Comparison of ENCODE assay signal across 1 cellular context in the genomic region with DNA sequence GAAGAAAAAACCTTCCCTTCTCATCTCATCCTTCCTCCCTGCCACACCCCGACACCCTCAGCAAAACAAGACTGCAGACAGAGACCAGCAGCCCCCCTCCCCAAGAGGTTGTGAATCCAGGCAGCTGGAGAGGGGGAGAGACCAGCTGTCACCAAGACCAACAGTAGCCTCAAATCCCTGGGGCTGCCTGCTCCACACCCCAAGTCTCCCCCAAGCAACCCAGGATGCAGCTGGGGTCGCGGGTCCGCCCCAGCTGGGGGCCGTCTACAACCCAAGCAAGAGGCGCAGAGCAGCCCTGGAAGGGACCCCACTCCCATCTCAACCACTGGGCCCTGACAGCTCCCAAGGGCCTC.
TF ChIP-seq lines count a peak whose summit lies in the region.

No MANE protein-coding gene starts in this region.

TF ChIP-seq in K562, 482 proteins besides CTCF, POLR2A, EP300 and RAD21 (continued from another document):
- TF ChIP-seq, protein P1, sequence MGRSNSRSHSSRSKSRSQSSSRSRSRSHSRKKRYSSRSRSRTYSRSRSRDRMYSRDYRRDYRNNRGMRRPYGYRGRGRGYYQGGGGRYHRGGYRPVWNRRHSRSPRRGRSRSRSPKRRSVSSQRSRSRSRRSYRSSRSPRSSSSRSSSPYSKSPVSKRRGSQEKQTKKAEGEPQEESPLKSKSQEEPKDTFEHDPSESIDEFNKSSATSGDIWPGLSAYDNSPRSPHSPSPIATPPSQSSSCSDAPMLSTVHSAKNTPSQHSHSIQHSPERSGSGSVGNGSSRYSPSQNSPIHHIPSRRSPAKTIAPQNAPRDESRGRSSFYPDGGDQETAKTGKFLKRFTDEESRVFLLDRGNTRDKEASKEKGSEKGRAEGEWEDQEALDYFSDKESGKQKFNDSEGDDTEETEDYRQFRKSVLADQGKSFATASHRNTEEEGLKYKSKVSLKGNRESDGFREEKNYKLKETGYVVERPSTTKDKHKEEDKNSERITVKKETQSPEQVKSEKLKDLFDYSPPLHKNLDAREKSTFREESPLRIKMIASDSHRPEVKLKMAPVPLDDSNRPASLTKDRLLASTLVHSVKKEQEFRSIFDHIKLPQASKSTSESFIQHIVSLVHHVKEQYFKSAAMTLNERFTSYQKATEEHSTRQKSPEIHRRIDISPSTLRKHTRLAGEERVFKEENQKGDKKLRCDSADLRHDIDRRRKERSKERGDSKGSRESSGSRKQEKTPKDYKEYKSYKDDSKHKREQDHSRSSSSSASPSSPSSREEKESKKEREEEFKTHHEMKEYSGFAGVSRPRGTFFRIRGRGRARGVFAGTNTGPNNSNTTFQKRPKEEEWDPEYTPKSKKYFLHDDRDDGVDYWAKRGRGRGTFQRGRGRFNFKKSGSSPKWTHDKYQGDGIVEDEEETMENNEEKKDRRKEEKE (IDR thresholded peaks at IDR 0.05; ENCODE audit: borderline replicate concordance in 1 of 2, control insufficient read depth in 1 of 2, low read depth in 2 of 2, low read length in 1 of 2) = no peak
- TF ChIP-seq TAF15 (IDR thresholded peaks at IDR 0.05; ENCODE audit: low read depth, low read length) (no peak), ZNF263 (CRISPR knock-in tag; IDR thresholded peaks at IDR 0.05; ENCODE audit: borderline replicate concordance) (peak; percentile 52; the same call in 1 of the 2 replicates), ZNF354B (CRISPR knock-in tag; IDR thresholded peaks at IDR 0.05) (no peak), ZNF143 (CRISPR knock-in tag; IDR thresholded peaks at IDR 0.05) (no peak), PHF8 (IDR thresholded peaks at IDR 0.05; ENCODE audit: borderline replicate concordance, low read length) (no peak), ZNF41 (CRISPR knock-in tag; conservative IDR thresholded peaks at IDR 0.05) (no peak), MEF2D (tag; conservative IDR thresholded peaks at IDR 0.05; ENCODE audit: low read depth) (no peak), KHSRP (IDR thresholded peaks at IDR 0.05) (no peak), NFXL1 (CRISPR knock-in tag; IDR thresholded peaks at IDR 0.05) (no peak), GATAD2B (IDR thresholded peaks at IDR 0.05; ENCODE audit: borderline replicate concordance) (no peak), EGR1 (conservative IDR thresholded peaks at IDR 0.05) (no peak), MCM5 (IDR thresholded peaks at IDR 0.05; ENCODE audit: low read depth) (no peak), ZNF75A (CRISPR knock-in tag; IDR thresholded peaks at IDR 0.05) (no peak), SAP30 (IDR thresholded peaks at IDR 0.05; ENCODE audit: borderline replicate concordance, insufficient read depth, low read depth, low read length, poor library complexity, severe bottlenecking) (peak; percentile 28), BCL6 (CRISPR knock-in tag; IDR thresholded peaks at IDR 0.05) (no peak), ZNF561 (CRISPR knock-in tag; conservative IDR thresholded peaks at IDR 0.05) (no peak), ZNF57 (CRISPR knock-in tag; IDR thresholded peaks at IDR 0.05) (no peak), MYC (IDR thresholded peaks at IDR 0.05; ENCODE audit: low read depth, low read length) (no peak), MYC (CRISPR knock-in tag; IDR thresholded peaks at IDR 0.05; ENCODE audit: borderline replicate concordance, low read depth) (peak; percentile 74; the same call in 1 of the 2 replicates), SETDB1 (IDR thresholded peaks at IDR 0.05; ENCODE audit: low read length) (no peak), NCOA2 (IDR thresholded peaks at IDR 0.05; ENCODE audit: partially characterized antibody in 2 of 2) (no peak), ZEB2 (IDR thresholded peaks at IDR 0.05) (no peak), ZNF436 (CRISPR knock-in tag; IDR thresholded peaks at IDR 0.05) (no peak), ZNF589 (CRISPR knock-in tag; IDR thresholded peaks at IDR 0.05; ENCODE audit: low read depth) (0 out of 2 replicates have a peak, but pooled peaks have one; percentile 2)
- TF ChIP-seq, protein P2, sequence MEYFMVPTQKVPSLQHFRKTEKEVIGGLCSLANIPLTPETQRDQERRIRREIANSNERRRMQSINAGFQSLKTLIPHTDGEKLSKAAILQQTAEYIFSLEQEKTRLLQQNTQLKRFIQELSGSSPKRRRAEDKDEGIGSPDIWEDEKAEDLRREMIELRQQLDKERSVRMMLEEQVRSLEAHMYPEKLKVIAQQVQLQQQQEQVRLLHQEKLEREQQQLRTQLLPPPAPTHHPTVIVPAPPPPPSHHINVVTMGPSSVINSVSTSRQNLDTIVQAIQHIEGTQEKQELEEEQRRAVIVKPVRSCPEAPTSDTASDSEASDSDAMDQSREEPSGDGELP (CRISPR knock-in tag; IDR thresholded peaks at IDR 0.05; ENCODE audit: borderline replicate concordance) = peak; percentile 59; the same call in 1 of the 2 replicates
- TF ChIP-seq, protein P3, sequence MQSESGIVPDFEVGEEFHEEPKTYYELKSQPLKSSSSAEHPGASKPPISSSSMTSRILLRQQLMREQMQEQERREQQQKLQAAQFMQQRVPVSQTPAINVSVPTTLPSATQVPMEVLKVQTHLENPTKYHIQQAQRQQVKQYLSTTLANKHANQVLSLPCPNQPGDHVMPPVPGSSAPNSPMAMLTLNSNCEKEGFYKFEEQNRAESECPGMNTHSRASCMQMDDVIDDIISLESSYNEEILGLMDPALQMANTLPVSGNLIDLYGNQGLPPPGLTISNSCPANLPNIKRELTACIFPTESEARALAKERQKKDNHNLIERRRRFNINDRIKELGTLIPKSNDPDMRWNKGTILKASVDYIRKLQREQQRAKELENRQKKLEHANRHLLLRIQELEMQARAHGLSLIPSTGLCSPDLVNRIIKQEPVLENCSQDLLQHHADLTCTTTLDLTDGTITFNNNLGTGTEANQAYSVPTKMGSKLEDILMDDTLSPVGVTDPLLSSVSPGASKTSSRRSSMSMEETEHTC (IDR thresholded peaks at IDR 0.05) = no peak
- TF ChIP-seq, protein P4, sequence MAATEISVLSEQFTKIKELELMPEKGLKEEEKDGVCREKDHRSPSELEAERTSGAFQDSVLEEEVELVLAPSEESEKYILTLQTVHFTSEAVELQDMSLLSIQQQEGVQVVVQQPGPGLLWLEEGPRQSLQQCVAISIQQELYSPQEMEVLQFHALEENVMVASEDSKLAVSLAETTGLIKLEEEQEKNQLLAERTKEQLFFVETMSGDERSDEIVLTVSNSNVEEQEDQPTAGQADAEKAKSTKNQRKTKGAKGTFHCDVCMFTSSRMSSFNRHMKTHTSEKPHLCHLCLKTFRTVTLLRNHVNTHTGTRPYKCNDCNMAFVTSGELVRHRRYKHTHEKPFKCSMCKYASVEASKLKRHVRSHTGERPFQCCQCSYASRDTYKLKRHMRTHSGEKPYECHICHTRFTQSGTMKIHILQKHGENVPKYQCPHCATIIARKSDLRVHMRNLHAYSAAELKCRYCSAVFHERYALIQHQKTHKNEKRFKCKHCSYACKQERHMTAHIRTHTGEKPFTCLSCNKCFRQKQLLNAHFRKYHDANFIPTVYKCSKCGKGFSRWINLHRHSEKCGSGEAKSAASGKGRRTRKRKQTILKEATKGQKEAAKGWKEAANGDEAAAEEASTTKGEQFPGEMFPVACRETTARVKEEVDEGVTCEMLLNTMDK (IDR thresholded peaks at IDR 0.05; ENCODE audit: borderline replicate concordance, insufficient read depth, low read depth, low read length, poor library complexity, severe bottlenecking) = no peak
- TF ChIP-seq, protein P5, sequence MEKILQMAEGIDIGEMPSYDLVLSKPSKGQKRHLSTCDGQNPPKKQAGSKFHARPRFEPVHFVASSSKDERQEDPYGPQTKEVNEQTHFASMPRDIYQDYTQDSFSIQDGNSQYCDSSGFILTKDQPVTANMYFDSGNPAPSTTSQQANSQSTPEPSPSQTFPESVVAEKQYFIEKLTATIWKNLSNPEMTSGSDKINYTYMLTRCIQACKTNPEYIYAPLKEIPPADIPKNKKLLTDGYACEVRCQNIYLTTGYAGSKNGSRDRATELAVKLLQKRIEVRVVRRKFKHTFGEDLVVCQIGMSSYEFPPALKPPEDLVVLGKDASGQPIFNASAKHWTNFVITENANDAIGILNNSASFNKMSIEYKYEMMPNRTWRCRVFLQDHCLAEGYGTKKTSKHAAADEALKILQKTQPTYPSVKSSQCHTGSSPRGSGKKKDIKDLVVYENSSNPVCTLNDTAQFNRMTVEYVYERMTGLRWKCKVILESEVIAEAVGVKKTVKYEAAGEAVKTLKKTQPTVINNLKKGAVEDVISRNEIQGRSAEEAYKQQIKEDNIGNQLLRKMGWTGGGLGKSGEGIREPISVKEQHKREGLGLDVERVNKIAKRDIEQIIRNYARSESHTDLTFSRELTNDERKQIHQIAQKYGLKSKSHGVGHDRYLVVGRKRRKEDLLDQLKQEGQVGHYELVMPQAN (IDR thresholded peaks at IDR 0.05; ENCODE audit: borderline replicate concordance) = peak; percentile 12; the same call in 1 of the 2 replicates
- TF ChIP-seq, protein P6, sequence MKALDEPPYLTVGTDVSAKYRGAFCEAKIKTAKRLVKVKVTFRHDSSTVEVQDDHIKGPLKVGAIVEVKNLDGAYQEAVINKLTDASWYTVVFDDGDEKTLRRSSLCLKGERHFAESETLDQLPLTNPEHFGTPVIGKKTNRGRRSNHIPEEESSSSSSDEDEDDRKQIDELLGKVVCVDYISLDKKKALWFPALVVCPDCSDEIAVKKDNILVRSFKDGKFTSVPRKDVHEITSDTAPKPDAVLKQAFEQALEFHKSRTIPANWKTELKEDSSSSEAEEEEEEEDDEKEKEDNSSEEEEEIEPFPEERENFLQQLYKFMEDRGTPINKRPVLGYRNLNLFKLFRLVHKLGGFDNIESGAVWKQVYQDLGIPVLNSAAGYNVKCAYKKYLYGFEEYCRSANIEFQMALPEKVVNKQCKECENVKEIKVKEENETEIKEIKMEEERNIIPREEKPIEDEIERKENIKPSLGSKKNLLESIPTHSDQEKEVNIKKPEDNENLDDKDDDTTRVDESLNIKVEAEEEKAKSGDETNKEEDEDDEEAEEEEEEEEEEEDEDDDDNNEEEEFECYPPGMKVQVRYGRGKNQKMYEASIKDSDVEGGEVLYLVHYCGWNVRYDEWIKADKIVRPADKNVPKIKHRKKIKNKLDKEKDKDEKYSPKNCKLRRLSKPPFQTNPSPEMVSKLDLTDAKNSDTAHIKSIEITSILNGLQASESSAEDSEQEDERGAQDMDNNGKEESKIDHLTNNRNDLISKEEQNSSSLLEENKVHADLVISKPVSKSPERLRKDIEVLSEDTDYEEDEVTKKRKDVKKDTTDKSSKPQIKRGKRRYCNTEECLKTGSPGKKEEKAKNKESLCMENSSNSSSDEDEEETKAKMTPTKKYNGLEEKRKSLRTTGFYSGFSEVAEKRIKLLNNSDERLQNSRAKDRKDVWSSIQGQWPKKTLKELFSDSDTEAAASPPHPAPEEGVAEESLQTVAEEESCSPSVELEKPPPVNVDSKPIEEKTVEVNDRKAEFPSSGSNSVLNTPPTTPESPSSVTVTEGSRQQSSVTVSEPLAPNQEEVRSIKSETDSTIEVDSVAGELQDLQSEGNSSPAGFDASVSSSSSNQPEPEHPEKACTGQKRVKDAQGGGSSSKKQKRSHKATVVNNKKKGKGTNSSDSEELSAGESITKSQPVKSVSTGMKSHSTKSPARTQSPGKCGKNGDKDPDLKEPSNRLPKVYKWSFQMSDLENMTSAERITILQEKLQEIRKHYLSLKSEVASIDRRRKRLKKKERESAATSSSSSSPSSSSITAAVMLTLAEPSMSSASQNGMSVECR (CRISPR knock-in tag; IDR thresholded peaks at IDR 0.05) = 0 out of 2 replicates have a peak, but pooled peaks have one; percentile 16
- TF ChIP-seq, protein P7, sequence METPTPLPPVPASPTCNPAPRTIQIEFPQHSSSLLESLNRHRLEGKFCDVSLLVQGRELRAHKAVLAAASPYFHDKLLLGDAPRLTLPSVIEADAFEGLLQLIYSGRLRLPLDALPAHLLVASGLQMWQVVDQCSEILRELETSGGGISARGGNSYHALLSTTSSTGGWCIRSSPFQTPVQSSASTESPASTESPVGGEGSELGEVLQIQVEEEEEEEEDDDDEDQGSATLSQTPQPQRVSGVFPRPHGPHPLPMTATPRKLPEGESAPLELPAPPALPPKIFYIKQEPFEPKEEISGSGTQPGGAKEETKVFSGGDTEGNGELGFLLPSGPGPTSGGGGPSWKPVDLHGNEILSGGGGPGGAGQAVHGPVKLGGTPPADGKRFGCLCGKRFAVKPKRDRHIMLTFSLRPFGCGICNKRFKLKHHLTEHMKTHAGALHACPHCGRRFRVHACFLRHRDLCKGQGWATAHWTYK (CRISPR knock-in tag; IDR thresholded peaks at IDR 0.05) = peak; percentile 61; the same call in 1 of the 2 replicates
